In the genomic region with DNA sequence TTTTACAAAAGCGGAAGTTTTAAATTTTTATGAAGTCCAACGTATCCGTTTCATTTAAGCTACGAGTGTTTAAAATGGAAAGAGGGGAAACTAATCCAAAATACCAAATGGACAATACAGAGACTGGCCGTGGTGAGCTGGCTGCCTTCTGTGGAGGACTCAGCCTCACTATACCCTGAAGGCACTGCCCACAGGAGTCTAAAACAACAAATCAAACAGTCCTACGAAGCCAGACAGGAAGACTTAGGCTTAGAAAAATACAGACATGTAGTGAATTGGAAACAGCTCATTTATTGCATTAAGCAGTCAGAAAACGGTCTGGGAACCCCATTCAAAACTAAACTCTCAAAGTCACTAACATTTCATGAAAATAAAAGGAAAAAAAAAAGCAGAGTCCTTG, we compare ENCODE assay signal across 15 cellular contexts.
DNase-seq lines count a peak whose midpoint lies in the region; ATAC-seq, FAIRE-seq and TF ChIP-seq lines count a peak whose summit lies in the region.
"Had no signal": no experiment of that assay in that cellular context is flagged by ENCODE, and none has a peak within 500 bp of the region (broad histone marks: within the 10 kb centered on the region; RNA-seq: fewer than 3 reads in every experiment).

No MANE protein-coding gene starts in this region.

- POLR2A ChIA-PET in activated CD4-positive, alpha-beta memory T cell treated with anti-CD3 and anti-CD28 coated beads for 36 hours (lab: Charles Lee): interaction anchor here (0.7 kb wide), 1 partner anchor 10 kb away, joined by 4 read pairs; no protein-coding TSS in a partner anchor
- POLR2A ChIA-PET in HepG2 (lab: Yijun Ruan, JAX): no interaction called here

- no peak for TF ChIP-seq CTCF in HepG2 (CRISPR knock-in tag; IDR thresholded peaks at IDR 0.05)

- FAIRE-seq in HepG2 (lab: Jason Lieb, UNC): no peak

- H3K4me3 Mint-ChIP-seq in activated naive CD4-positive, alpha-beta T cell treated with anti-CD3 and anti-CD28 coated beads, Interleukin-2, amount 50 U/mL, for 24 hours: no peak overlapping the region
- no peak overlapping the region for H3K4me3 Mint-ChIP-seq in activated CD4-positive, alpha-beta memory T cell treated with anti-CD3 and anti-CD28 coated beads for 36 hours

- intact Hi-C loops in activated CD4-positive, alpha-beta memory T cell treated with anti-CD3 and anti-CD28 coated beads for 36 hours (cut with micrococcal nuclease): loop anchor here (10.0 kb wide), 1 partner anchor 262 kb away; no protein-coding TSS in a partner anchor
- intact Hi-C loops in HepG2 (cut with micrococcal nuclease; ENCODE audit: unreplicated experiment): no loop called here

- peaks cover 12% of the 10 kb centered on the region for H3K36me3 Mint-ChIP-seq in activated naive CD4-positive, alpha-beta T cell treated with anti-CD3 and anti-CD28 coated beads, Interleukin-2, amount 50 U/mL, for 24 hours
- peaks cover 35% of the 10 kb centered on the region for H3K36me3 Mint-ChIP-seq in activated CD4-positive, alpha-beta memory T cell treated with anti-CD3 and anti-CD28 coated beads for 36 hours

- H3K27me3 Mint-ChIP-seq in activated naive CD4-positive, alpha-beta T cell treated with anti-CD3 and anti-CD28 coated beads, Interleukin-2, amount 50 U/mL, for 24 hours: no peaks in the 10 kb centered on the region
- H3K27me3 Mint-ChIP-seq in activated CD4-positive, alpha-beta memory T cell treated with anti-CD3 and anti-CD28 coated beads for 36 hours: no peaks in the 10 kb centered on the region

- H3K36me3 ChIP-seq in HepG2 (replicated peaks in 1 of 2; ENCODE audit: control insufficient read depth in 1 of 2, insufficient read depth in 2 of 2, low read length in 2 of 2): peaks cover 4 to 34% of the 10 kb centered on the region in 2 experiments; a peak in 4 of 5 replicates

- in situ Hi-C loops in HepG2 (cut with HindIII; ENCODE audit: extremely low pct_ligation_motif_present, low pct_unique_long_range_greater_than_20kb): loop anchor here (5.0 kb wide), 1 partner anchor 210 kb away; no protein-coding TSS in a partner anchor

- ATAC-seq in HepG2: no peak
- ATAC-seq in GM19395 (IDR thresholded peaks at IDR 0.05; ENCODE audit: unreplicated experiment): no peak
- ATAC-seq: psoas muscle, upper lobe of right lung had no signal

- H3K9me3 ChIP-seq in HepG2 (ENCODE audit: low read length): no peaks in the 10 kb centered on the region
- H3K9me3 ChIP-seq: psoas muscle, upper lobe of right lung had no signal

- BruUV-seq in HepG2 (replicated peaks; lab: Mats Ljungman, UMichigan): no TSS peak

- CTCF ChIA-PET in activated CD4-positive, alpha-beta memory T cell treated with anti-CD3 and anti-CD28 coated beads for 36 hours (lab: Charles Lee): interaction anchor here (1.1 to 4.2 kb wide), 9 partner anchors 8 to 285 kb away, joined by 3 to 35 read pairs (median 5); no protein-coding TSS in a partner anchor
- CTCF ChIA-PET in HepG2 (lab: Yijun Ruan, JAX; ENCODE audit: low intra/inter-chr PET ratio, low total read pairs): no interaction called here

- H3K9me3 Mint-ChIP-seq in activated naive CD4-positive, alpha-beta T cell treated with anti-CD3 and anti-CD28 coated beads, Interleukin-2, amount 50 U/mL, for 24 hours: no peaks in the 10 kb centered on the region
- H3K9me3 Mint-ChIP-seq in activated CD4-positive, alpha-beta memory T cell treated with anti-CD3 and anti-CD28 coated beads for 36 hours: no peaks in the 10 kb centered on the region

- DNase-seq in activated naive CD4-positive, alpha-beta T cell treated with Interleukin-2 at 50 U/mL for 16 hours: no peak
- DNase-seq in activated CD4-positive, alpha-beta memory T cell treated with anti-CD3 and anti-CD28 coated beads for 36 hours: no peak
- no peak for DNase-seq in epithelial cell of prostate (ENCODE audit: low read depth, low spot score)
- no peak for DNase-seq in HepG2 (ENCODE audit: low spot score)
- no peak for DNase-seq in NCI-H524 (lab: John Stamatoyannopoulos, UW)
- DNase-seq in NCI-H1930 (lab: John Stamatoyannopoulos, UW): no peak
- DNase-seq: caudate nucleus, DMS79 treated with DMSO at 0.1 percent for 48 hours, Kasumi-1, midbrain, NCI-H2081, psoas muscle, upper lobe of right lung had no signal

- no peak overlapping the region for H3K4me2 ChIP-seq in HepG2 (ENCODE audit: low read depth, low read length)

- TF ChIP-seq EP300 in HepG2 (IDR thresholded peaks at IDR 0.05; ENCODE audit: low read depth in 2 of 2, low read length in 2 of 2) (no peak), HepG2 (CRISPR knock-in tag; IDR thresholded peaks at IDR 0.05; ENCODE audit: borderline replicate concordance) (no peak)

- 96% methylated on average over 7 of the region's 7 CpGs for WGBS in HepG2 (ENCODE audit: low lambda C conversion rate)

- no peak overlapping the region for H3K9ac ChIP-seq in HepG2 (ENCODE audit: insufficient read depth, low read depth, low read length)

- H3K27me3 ChIP-seq in HepG2 (ENCODE audit: control insufficient read depth in 1 of 2, insufficient read depth in 2 of 2, low read length in 2 of 2): no peaks in the 10 kb centered on the region
- H3K27me3 ChIP-seq: upper lobe of right lung had no signal

- H3K27ac ChIP-seq in epithelial cell of prostate (peak overlapping the region; percentile 88), HepG2 (ENCODE audit: extremely low read length, insufficient read depth, low read length) (no peak overlapping the region)
- H3K27ac ChIP-seq: psoas muscle had no signal

- H3K4me1 ChIP-seq in HepG2 (ENCODE audit: insufficient read depth, low read length): peaks cover 10% of the 10 kb centered on the region

- TF ChIP-seq RAD21 in HepG2 (CRISPR knock-in tag; IDR thresholded peaks at IDR 0.05): no peak

- H4K20me1 ChIP-seq in HepG2 (ENCODE audit: insufficient read depth, low read length): no peaks in the 10 kb centered on the region; the same call in 1 of the 2 replicates

- H3K4me3 ChIP-seq in HepG2 (replicated peaks in 1 of 3; ENCODE audit: insufficient read depth in 1 of 3, low read depth in 2 of 3, low read length in 3 of 3): no peak overlapping the region
- H3K4me3 ChIP-seq: psoas muscle, upper lobe of right lung had no signal

- no peak overlapping the region for H2AFZ ChIP-seq in HepG2 (ENCODE audit: low read length)

- H3K27ac Mint-ChIP-seq in activated naive CD4-positive, alpha-beta T cell treated with anti-CD3 and anti-CD28 coated beads, Interleukin-2, amount 50 U/mL, for 24 hours: peak overlapping the region; percentile 17
- H3K27ac Mint-ChIP-seq in activated CD4-positive, alpha-beta memory T cell treated with anti-CD3 and anti-CD28 coated beads for 36 hours: peak overlapping the region; percentile 45

- TF ChIP-seq POLR2A in HepG2 (IDR thresholded peaks at IDR 0.05; ENCODE audit: insufficient read depth in 1 of 2, low read depth in 2 of 2, low read length in 2 of 2): no peak

- peaks cover 56% of the 10 kb centered on the region for H3K4me1 Mint-ChIP-seq in activated naive CD4-positive, alpha-beta T cell treated with anti-CD3 and anti-CD28 coated beads, Interleukin-2, amount 50 U/mL, for 24 hours
- peaks cover 54% of the 10 kb centered on the region for H3K4me1 Mint-ChIP-seq in activated CD4-positive, alpha-beta memory T cell treated with anti-CD3 and anti-CD28 coated beads for 36 hours (ENCODE audit: low read depth)

- H3K79me2 ChIP-seq in HepG2 (ENCODE audit: insufficient read depth, low read length): peaks cover 9% of the 10 kb centered on the region

TF ChIP-seq in HepG2, 621 proteins besides CTCF, POLR2A, EP300 and RAD21 (continues in another document):
- TF ChIP-seq, protein P1, sequence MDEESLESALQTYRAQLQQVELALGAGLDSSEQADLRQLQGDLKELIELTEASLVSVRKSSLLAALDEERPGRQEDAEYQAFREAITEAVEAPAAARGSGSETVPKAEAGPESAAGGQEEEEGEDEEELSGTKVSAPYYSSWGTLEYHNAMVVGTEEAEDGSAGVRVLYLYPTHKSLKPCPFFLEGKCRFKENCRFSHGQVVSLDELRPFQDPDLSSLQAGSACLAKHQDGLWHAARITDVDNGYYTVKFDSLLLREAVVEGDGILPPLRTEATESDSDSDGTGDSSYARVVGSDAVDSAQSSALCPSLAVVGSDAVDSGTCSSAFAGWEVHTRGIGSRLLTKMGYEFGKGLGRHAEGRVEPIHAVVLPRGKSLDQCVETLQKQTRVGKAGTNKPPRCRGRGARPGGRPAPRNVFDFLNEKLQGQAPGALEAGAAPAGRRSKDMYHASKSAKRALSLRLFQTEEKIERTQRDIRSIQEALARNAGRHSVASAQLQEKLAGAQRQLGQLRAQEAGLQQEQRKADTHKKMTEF (CRISPR knock-in tag; IDR thresholded peaks at IDR 0.05): no peak
- TF ChIP-seq, protein P2, sequence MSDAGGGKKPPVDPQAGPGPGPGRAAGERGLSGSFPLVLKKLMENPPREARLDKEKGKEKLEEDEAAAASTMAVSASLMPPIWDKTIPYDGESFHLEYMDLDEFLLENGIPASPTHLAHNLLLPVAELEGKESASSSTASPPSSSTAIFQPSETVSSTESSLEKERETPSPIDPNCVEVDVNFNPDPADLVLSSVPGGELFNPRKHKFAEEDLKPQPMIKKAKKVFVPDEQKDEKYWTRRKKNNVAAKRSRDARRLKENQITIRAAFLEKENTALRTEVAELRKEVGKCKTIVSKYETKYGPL (CRISPR knock-in tag; IDR thresholded peaks at IDR 0.05): no peak
- TF ChIP-seq NFYC (CRISPR knock-in tag; IDR thresholded peaks at IDR 0.05): no peak
- TF ChIP-seq ZNF44 (CRISPR knock-in tag; IDR thresholded peaks at IDR 0.05): no peak
- TF ChIP-seq ZNF20 (CRISPR knock-in tag; IDR thresholded peaks at IDR 0.05): no peak
- TF ChIP-seq SOX5 (CRISPR knock-in tag; IDR thresholded peaks at IDR 0.05; ENCODE audit: borderline replicate concordance): no peak
- no peak for TF ChIP-seq POLR2AphosphoS2 (IDR thresholded peaks at IDR 0.05; ENCODE audit: low read depth, low read length)
